Comparison of ENCODE assay signal across 17 cellular contexts in the genomic region with DNA sequence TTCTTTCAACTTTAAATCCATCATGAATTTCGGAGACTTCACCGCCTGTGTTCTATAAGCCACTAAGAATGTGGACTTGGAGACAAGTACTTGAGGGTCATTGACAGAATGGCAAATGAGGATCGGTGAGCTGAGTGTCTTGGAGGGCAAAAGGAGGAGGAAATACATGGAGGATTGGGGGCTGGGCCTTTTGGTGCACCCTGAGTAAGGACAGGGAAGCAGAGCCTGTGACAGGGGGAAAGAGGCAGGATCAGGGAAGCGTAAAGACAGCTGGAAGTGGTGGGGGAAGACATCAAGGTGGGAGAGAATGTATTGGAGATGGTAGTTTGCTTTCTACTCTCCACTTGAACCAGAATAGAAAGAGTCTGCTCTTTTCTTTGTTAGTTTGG.
"Had no signal": no experiment of that assay in that cellular context is flagged by ENCODE, and none has a peak within 500 bp of the region (broad histone marks: within the 10 kb centered on the region; RNA-seq: fewer than 3 reads in every experiment).

No MANE protein-coding gene starts in this region.

- H3K27ac ChIP-seq: foreskin keratinocyte, neutrophil, tibial artery had no signal

- H3K27ac Mint-ChIP-seq: stimulated activated memory B cell treated with anti-CD40 and anti-IgM and Interleukin-4, amounts not matched to agents 10 μg/mL and 1 μg/mL and 100 μg/mL, for 72 hours had no signal

- H3K27me3 Mint-ChIP-seq: stimulated activated memory B cell treated with anti-CD40 and anti-IgM and Interleukin-4, amounts not matched to agents 10 μg/mL and 1 μg/mL and 100 μg/mL, for 72 hours had no signal

- H3K36me3 Mint-ChIP-seq: brain had no signal

- H3K9me3 ChIP-seq: neutrophil, tibial artery, vagina had no signal

- H3K27me3 ChIP-seq: foreskin keratinocyte, neutrophil, tibial artery, vagina had no signal

- H3K4me3 ChIP-seq: tibial artery, vagina had no signal

- H3K36me3 ChIP-seq: neutrophil, vagina had no signal

- ATAC-seq: activated CD4-positive, CD25-positive, alpha-beta regulatory T cell treated with anti-CD3 and anti-CD28 coated beads, Interleukin-2, amount 50 U/mL, for 24 hours; activated naive CD4-positive, alpha-beta T cell treated with anti-CD3 and anti-CD28 coated beads, Interleukin-2, amount 50 U/mL, for 72 hours; foreskin keratinocyte; stimulated activated memory B cell treated with anti-CD40 and anti-IgM and Interleukin-4, amounts not matched to agents 10 μg/mL and 1 μg/mL and 100 μg/mL, for 72 hours had no signal

- H3K9me3 Mint-ChIP-seq: brain; stimulated activated memory B cell treated with anti-CD40 and anti-IgM and Interleukin-4, amounts not matched to agents 10 μg/mL and 1 μg/mL and 100 μg/mL, for 72 hours had no signal

- H3K4me3 Mint-ChIP-seq: brain; stimulated activated memory B cell treated with anti-CD40 and anti-IgM and Interleukin-4, amounts not matched to agents 10 μg/mL and 1 μg/mL and 100 μg/mL, for 72 hours had no signal

- H3K4me1 ChIP-seq: foreskin keratinocyte had no signal

- DNase-seq: activated CD4-positive, alpha-beta T cell treated with anti-CD3 and anti-CD28 coated beads, Interleukin-2, amount 50 U/mL, for 1 hour; activated T-cell treated with anti-CD3 and anti-CD28 coated beads for 4 hours; amygdala; central memory CD4-positive, alpha-beta T cell; effector memory CD4-positive, alpha-beta T cell; foreskin keratinocyte; glutamatergic neuron; kidney glomerular epithelial cell; stimulated activated CD4-positive, alpha-beta T cell treated with anti-CD3 and anti-CD28 coated beads, Interleukin-2, amount 100 ng/mL, for 48 hours; SW 1271; tibial artery had no signal
